18 cellular contexts compared by ENCODE assay signal in genomic region chr1:227124461-227124860, GRCh38.
DNase-seq lines count a peak whose midpoint lies in the region; ATAC-seq and FAIRE-seq lines count a peak whose summit lies in the region.
"Had no signal": no experiment of that assay in that cellular context is flagged by ENCODE, and none has a peak within 500 bp of the region (broad histone marks: within the 10 kb centered on the region; RNA-seq: fewer than 3 reads in every experiment).

No MANE protein-coding gene starts in this region.

- H4K5ac ChIP-seq in mesendoderm (ENCODE audit: low read length): no peak overlapping the region

- H2AK5ac ChIP-seq in mesendoderm (ENCODE audit: low read length): no peak overlapping the region

- no peak overlapping the region for H3K4me3 ChIP-seq in mesendoderm (ENCODE audit: low read length)
- H3K4me3 ChIP-seq: A549, K562 had no signal

- H3K79me1 ChIP-seq in mesendoderm (ENCODE audit: low read length): no peaks in the 10 kb centered on the region

- no peak for ATAC-seq in GM21390 (IDR thresholded peaks at IDR 0.05; ENCODE audit: unreplicated experiment)
- ATAC-seq: A549, HCT116, K562 had no signal

- H3K4me2 ChIP-seq in mesendoderm (ENCODE audit: low read length): no peak overlapping the region
- H3K4me2 ChIP-seq: A549 had no signal

- no peak for FAIRE-seq in GM19239 (lab: Jason Lieb, UNC)
- FAIRE-seq: A549, K562 had no signal

- H3K27ac ChIP-seq in angular gyrus (ENCODE audit: low read depth, low read length): peak overlapping the region; percentile 40
- H3K27ac ChIP-seq in mesendoderm (ENCODE audit: low read depth, low read length): no peak overlapping the region
- H3K27ac ChIP-seq: A549, C4-2B had no signal

- H3K27me3 ChIP-seq in mesendoderm (ENCODE audit: insufficient read depth, low read length, poor library complexity): no peaks in the 10 kb centered on the region

- no peak overlapping the region for H4K8ac ChIP-seq in mesendoderm (ENCODE audit: low read depth, low read length)

- H3K9ac ChIP-seq in mesendoderm (ENCODE audit: low read length): no peak overlapping the region

- no peak overlapping the region for H3K23ac ChIP-seq in mesendoderm (ENCODE audit: low read length)

- no peak overlapping the region for H2BK120ac ChIP-seq in mesendoderm (ENCODE audit: low read depth, low read length)

- H3K4ac ChIP-seq in mesendoderm (ENCODE audit: low read depth, low read length): no peak overlapping the region

- no peak overlapping the region for H3K18ac ChIP-seq in mesendoderm (ENCODE audit: low read length)

- no peak overlapping the region for H2BK15ac ChIP-seq in mesendoderm (replicated peaks; ENCODE audit: low read depth)

- H3K56ac ChIP-seq in mesendoderm (ENCODE audit: low read length): no peak overlapping the region

- no peak overlapping the region for H2BK5ac ChIP-seq in mesendoderm (ENCODE audit: low read length)

- WGBS in mesendoderm (ENCODE audit: extremely low coverage, insufficient coverage, low lambda C conversion rate): no CpG with 5 or more reads among the region's 1 CpG

- no peaks in the 10 kb centered on the region for H3K4me1 ChIP-seq in mesendoderm (ENCODE audit: control insufficient read depth, low read depth, low read length)
- H3K4me1 ChIP-seq: A549 had no signal

- no peaks in the 10 kb centered on the region for H3K36me3 ChIP-seq in mesendoderm (ENCODE audit: control insufficient read depth, insufficient read depth, low read length)

- DNase-seq in ELR (ENCODE audit: low read depth) (peak; percentile 20), fibroblast of gingiva (ENCODE audit: low read depth) (peak; percentile 43), mesendoderm (peak; percentile 10), NCI-H526 treated with DMSO at 0.1 percent for 48 hours (lab: John Stamatoyannopoulos, UW) (no peak), GM19239 (ENCODE audit: insufficient read length, low spot score) (no peak), AG20443 (ENCODE audit: low spot score) (no peak)
- DNase-seq: COR-L47; NCI-H1930; NCI-H446; NK-92 treated with Interleukin-12 subunit alpha and Interleukin-12 subunit beta, amount 100 ng/mL, for 24 hours; OCI-M1; SHP77 treated with DMSO at 0.1 percent for 48 hours had no signal

- H3K79me2 ChIP-seq in mesendoderm (ENCODE audit: control insufficient read depth, insufficient read depth, low read length): no peaks in the 10 kb centered on the region

Comparison
In these comparisons a context has a peak if more than half of its experiments do, and no peak if none do; other contexts are left out.
1. DNase-seq: peak in ELR (single experiment), fibroblast of gingiva (single experiment) and mesendoderm (single experiment); none in NCI-H526 treated with DMSO at 0.1 percent for 48 hours (single experiment), GM19239 (single experiment) and AG20443 (single experiment).